In genomic region chr19:7852851-7853759, GRCh38 we compare ENCODE assay signal across 8 cellular contexts. TPM values are rescaled to one million over a fixed set of nuclear protein-coding genes. Genes with fewer than 3 reads are reported as not detected.
A peak's percentile ranks its signal among the peaks of the same experiment; 100 is the strongest.
DNase-seq lines count a peak whose midpoint lies in the region; ATAC-seq and TF ChIP-seq lines count a peak whose summit lies in the region.

No MANE protein-coding gene starts in this region.

- no peak overlapping the region for H3K4me3 Mint-ChIP-seq in activated naive CD4-positive, alpha-beta T cell treated with anti-CD3 and anti-CD28 coated beads for 36 hours
- H3K4me3 Mint-ChIP-seq in glutamatergic neuron (ENCODE audit: unreplicated experiment): peak overlapping the region; percentile 63

- ATAC-seq in GM21786 (IDR thresholded peaks at IDR 0.05; ENCODE audit: unreplicated experiment) (no peak), HG02798 (IDR thresholded peaks at IDR 0.05; ENCODE audit: poor library complexity, unreplicated experiment) (no peak)

- H3K36me3 Mint-ChIP-seq in activated naive CD4-positive, alpha-beta T cell treated with anti-CD3 and anti-CD28 coated beads for 36 hours (ENCODE audit: low read depth): peaks cover 1% of the 10 kb centered on the region
- H3K36me3 Mint-ChIP-seq in glutamatergic neuron (ENCODE audit: unreplicated experiment): no peaks in the 10 kb centered on the region

- in situ Hi-C loops in SK-MEL-5 (cut with HindIII; ENCODE audit: low pct_unique_long_range_greater_than_20kb, low sequenced_read_pairs): no loop called here

- no peaks in the 10 kb centered on the region for H3K27me3 Mint-ChIP-seq in activated naive CD4-positive, alpha-beta T cell treated with anti-CD3 and anti-CD28 coated beads for 36 hours (ENCODE audit: low read depth)
- H3K27me3 Mint-ChIP-seq in glutamatergic neuron (ENCODE audit: unreplicated experiment): peaks cover 9% of the 10 kb centered on the region

- TF ChIP-seq CTCF in glutamatergic neuron (IDR thresholded peaks at IDR 0.05; ENCODE audit: partially characterized antibody, unreplicated experiment): peak; percentile 97

- peaks cover 5% of the 10 kb centered on the region for H3K4me1 Mint-ChIP-seq in activated naive CD4-positive, alpha-beta T cell treated with anti-CD3 and anti-CD28 coated beads for 36 hours (ENCODE audit: low read depth)
- peaks cover 3% of the 10 kb centered on the region for H3K4me1 Mint-ChIP-seq in glutamatergic neuron (ENCODE audit: low read depth, unreplicated experiment)

- DNase-seq in EH (ENCODE audit: low read depth) (peak; percentile 61), LoVo (ENCODE audit: low spot score) (peak; percentile 74), SK-MEL-5 (ENCODE audit: low read depth, low spot score) (peak; percentile 62), glutamatergic neuron (peak; percentile 90), pons (ENCODE audit: low spot score) (peak; percentile 61)
- DNase-seq in activated naive CD4-positive, alpha-beta T cell treated with anti-CD3 and anti-CD28 coated beads for 36 hours: peak; percentile 70

- no peaks in the 10 kb centered on the region for H3K9me3 Mint-ChIP-seq in activated naive CD4-positive, alpha-beta T cell treated with anti-CD3 and anti-CD28 coated beads for 36 hours
- H3K9me3 Mint-ChIP-seq in glutamatergic neuron (ENCODE audit: unreplicated experiment): peaks cover 8% of the 10 kb centered on the region

- no peak overlapping the region for H3K27ac Mint-ChIP-seq in activated naive CD4-positive, alpha-beta T cell treated with anti-CD3 and anti-CD28 coated beads for 36 hours
- H3K27ac Mint-ChIP-seq in glutamatergic neuron (ENCODE audit: unreplicated experiment): peak overlapping the region; percentile 52

- CTCF ChIA-PET in activated naive CD4-positive, alpha-beta T cell treated with anti-CD3 and anti-CD28 coated beads for 36 hours (lab: Charles Lee): interaction anchor here (0.7 to 2.2 kb wide), 12 partner anchors 8 to 131 kb away, joined by 3 to 11 read pairs (median 4); partner anchors contain the start of genes MAP2K7 and SNAPC2

- intact Hi-C loops in activated naive CD4-positive, alpha-beta T cell treated with anti-CD3 and anti-CD28 coated beads for 36 hours (cut with micrococcal nuclease): loop anchor here (1.0 to 2.0 kb wide), 3 partner anchors 50 to 72 kb away; partner anchors contain the start of genes MAP2K7 and SNAPC2

RNA-seq across cellular contexts. Expression of gene PRR36, which starts 21.1 kb away (rescaled TPM):
- total RNA-seq in SK-MEL-5 (2014; rRNA removed; shearing (Covaris generic)): 0.72 TPM in 1 of 2 replicates, not detected in the other
- 0.18 and 0.33 TPM in 2 replicates for polyA plus RNA-seq in SK-MEL-5 (2015; cell fraction: cytosol; rRNA removed)
- polyA plus RNA-seq in SK-MEL-5 (2015; cell fraction: nucleus; rRNA removed): 0.36 TPM in 1 of 2 replicates, not detected in the other
- total RNA-seq in activated naive CD4-positive, alpha-beta T cell treated with anti-CD3 and anti-CD28 coated beads for 36 hours: under 1 TPM; 0.07 to 0.12 TPM
- 37.4 TPM for total RNA-seq in glutamatergic neuron (ENCODE audit: unreplicated experiment)

RNA-seq across cellular contexts. Expression of gene EVI5L, which starts 23.1 kb away (rescaled TPM):
- 4.8 and 7.2 TPM in 2 replicates for total RNA-seq in SK-MEL-5 (2014; rRNA removed; shearing (Covaris generic))
- polyA plus RNA-seq in SK-MEL-5 (2015; cell fraction: cytosol; rRNA removed): 11.4 and 13.0 TPM in 2 replicates
- 10.7 and 12.2 TPM in 2 replicates for polyA plus RNA-seq in SK-MEL-5 (2015; cell fraction: nucleus; rRNA removed)
- total RNA-seq in activated naive CD4-positive, alpha-beta T cell treated with anti-CD3 and anti-CD28 coated beads for 36 hours: 1 to 10 TPM; 5.2 TPM
- total RNA-seq in glutamatergic neuron (ENCODE audit: unreplicated experiment): 36.4 TPM

RNA-seq across cellular contexts. Expression of gene LRRC8E, which starts 35.2 kb away (rescaled TPM):
- 0.08 TPM in 1 of 2 replicates, not detected in the other for total RNA-seq in SK-MEL-5 (2014; rRNA removed; shearing (Covaris generic))
- polyA plus RNA-seq in SK-MEL-5 (2015; cell fraction: cytosol; rRNA removed): not detected in 2 replicates
- polyA plus RNA-seq in SK-MEL-5 (2015; cell fraction: nucleus; rRNA removed): not detected in 2 replicates
- not detected for total RNA-seq in activated naive CD4-positive, alpha-beta T cell treated with anti-CD3 and anti-CD28 coated beads for 36 hours
- not detected for total RNA-seq in glutamatergic neuron (ENCODE audit: unreplicated experiment)

RNA-seq across cellular contexts. Expression of gene MAP2K7, which starts 50.6 kb away (rescaled TPM):
- 5.7 and 6.4 TPM in 2 replicates for total RNA-seq in SK-MEL-5 (2014; rRNA removed; shearing (Covaris generic))
- polyA plus RNA-seq in SK-MEL-5 (2015; cell fraction: cytosol; rRNA removed): 21.7 and 24.6 TPM in 2 replicates
- polyA plus RNA-seq in SK-MEL-5 (2015; cell fraction: nucleus; rRNA removed): 60.7 and 77.9 TPM in 2 replicates
- 10 to 100 TPM; 39.1 to 39.8 TPM for total RNA-seq in activated naive CD4-positive, alpha-beta T cell treated with anti-CD3 and anti-CD28 coated beads for 36 hours
- 44.2 TPM for total RNA-seq in glutamatergic neuron (ENCODE audit: unreplicated experiment)

Comparison
In these comparisons a context has a peak if more than half of its experiments do, and no peak if none do; other contexts are left out.
1. RNA of gene PRR36, which starts 21.1 kb away (total RNA-seq): 37.4 TPM in glutamatergic neuron (single experiment); 0.07 to 0.12 TPM in activated naive CD4-positive, alpha-beta T cell treated with anti-CD3 and anti-CD28 coated beads for 36 hours and 0.72 TPM in SK-MEL-5; every median in the first group is over 10 times any median in the second.
2. Peak in every context shown above with its lines, with median percentiles within 50 percentile points of each other: DNase-seq.